14 cellular contexts compared by ENCODE assay signal in genomic region chr5:10276691-10277090, GRCh38. TPM values are rescaled to one million over a fixed set of nuclear protein-coding genes. Genes with fewer than 3 reads are reported as not detected.
DNase-seq lines count a peak whose midpoint lies in the region; ATAC-seq and TF ChIP-seq lines count a peak whose summit lies in the region.
"Had no signal": no experiment of that assay in that cellular context is flagged by ENCODE, and none has a peak within 500 bp of the region (broad histone marks: within the 10 kb centered on the region; RNA-seq: fewer than 3 reads in every experiment).

No MANE protein-coding gene starts in this region.

- TF ChIP-seq CTCF in RWPE2 (IDR thresholded peaks at IDR 0.05; ENCODE audit: poor library complexity, severe bottlenecking) (no peak), uterus (IDR thresholded peaks at IDR 0.05) (no peak)

- H3K4me3 ChIP-seq in RWPE2 (ENCODE audit: severe bottlenecking) (no peak overlapping the region), uterus (no peak overlapping the region)
- H3K4me3 ChIP-seq: HAP-1 had no signal

- H3K36me3 ChIP-seq in RWPE2 (ENCODE audit: low read depth): no peaks in the 10 kb centered on the region
- peaks cover 0 to 2% of the 10 kb centered on the region in 2 donors for H3K36me3 ChIP-seq in uterus
- H3K36me3 ChIP-seq: HAP-1 had no signal

- H3K4me1 ChIP-seq in RWPE2 (ENCODE audit: insufficient read depth, poor library complexity, severe bottlenecking) (peaks cover 5% of the 10 kb centered on the region), uterus (no peaks in the 10 kb centered on the region)
- H3K4me1 ChIP-seq: HAP-1 had no signal

- H3K27ac ChIP-seq in RWPE2 (ENCODE audit: poor library complexity, severe bottlenecking): no peak overlapping the region
- no peak overlapping the region for H3K27ac ChIP-seq in uterus

- no peaks in the 10 kb centered on the region for H3K27me3 ChIP-seq in RWPE2 (ENCODE audit: insufficient read depth, poor library complexity, severe bottlenecking)
- H3K27me3 ChIP-seq in uterus: no peaks in the 10 kb centered on the region

- TF ChIP-seq POLR2A in uterus (IDR thresholded peaks at IDR 0.05): no peak

- DNase-seq in RWPE2 (ENCODE audit: low spot score): peak; percentile 13
- DNase-seq in dermis blood vessel endothelial cell: peak; percentile 42
- peak; percentile 6 for DNase-seq in ureter (ENCODE audit: low spot score)
- no peak for DNase-seq in uterus
- no peak for DNase-seq in activated CD4-positive, alpha-beta T cell treated with anti-CD3 and anti-CD28 coated beads for 4 hours
- DNase-seq in DMS53 treated with DMSO at 0.1 percent for 48 hours (lab: John Stamatoyannopoulos, UW; ENCODE audit: unreplicated experiment): no peak
- DNase-seq: C1 segment of cervical spinal cord; CD4-positive, alpha-beta memory T cell; COR-L47; DMS153; DMS79 treated with DMSO at 0.1 percent for 48 hours; GF-D8; GOT3 had no signal

- ATAC-seq in RWPE2 (ENCODE audit: low read depth): no peak

- intact Hi-C loops in uterus (cut with DNase I; ENCODE audit: low total_unique reads): no loop called here

- H3K9me3 ChIP-seq in RWPE2 (ENCODE audit: severe bottlenecking) (no peaks in the 10 kb centered on the region), uterus (no peaks in the 10 kb centered on the region)
- H3K9me3 ChIP-seq: HAP-1 had no signal

RNA-seq across cellular contexts. Expression of gene CCT5, which starts 26.6 kb away (rescaled TPM):
- total RNA-seq in dermis blood vessel endothelial cell: 663 and 731 TPM in 2 replicates
- 158 TPM for total RNA-seq in ureter
- 100 to 1,000 TPM in 1 of 4 donors, 10 to 100 TPM in 3; 57.6 to 251 (median 81.2) TPM for total RNA-seq in uterus

RNA-seq across cellular contexts. Expression of gene ATPSCKMT, which starts 27.0 kb away (rescaled TPM):
- total RNA-seq in dermis blood vessel endothelial cell: 28.3 and 35.9 TPM in 2 replicates
- 27.4 TPM for total RNA-seq in ureter
- total RNA-seq in uterus: 10 to 100 TPM in 3 of 4 donors, 1 to 10 TPM in 1; 4.1 to 62.4 (median 21.9) TPM

RNA-seq across cellular contexts. Expression of gene CMBL, which starts 31.0 kb away (rescaled TPM):
- total RNA-seq in dermis blood vessel endothelial cell (3.6 and 6.3 TPM in 2 replicates), ureter (20.7 TPM), uterus (10 to 100 TPM in 2 of 4 donors, 1 to 10 TPM in 2; 1.5 to 20.3 (median 9.1) TPM)

Comparison
In these comparisons a context has a peak if more than half of its experiments do, and no peak if none do; other contexts are left out.
1. DNase-seq: peak in RWPE2 (single experiment), dermis blood vessel endothelial cell (single experiment) and ureter (single experiment); none in uterus (0 of 2), activated CD4-positive, alpha-beta T cell treated with anti-CD3 and anti-CD28 coated beads for 4 hours (0 of 2) and DMS53 treated with DMSO at 0.1 percent for 48 hours (single experiment).